In genomic region chr9:706606-707451, GRCh38 we compare ENCODE assay signal across 8 cellular contexts.
DNase-seq lines count a peak whose midpoint lies in the region; ATAC-seq and TF ChIP-seq lines count a peak whose summit lies in the region.

No MANE protein-coding gene starts in this region.

- peaks cover 4% of the 10 kb centered on the region for H3K36me3 ChIP-seq in kidney epithelial cell (ENCODE audit: control insufficient read depth, insufficient read depth, low read length)
- H3K36me3 ChIP-seq in smooth muscle cell (ENCODE audit: low read depth), result no peaks in the 10 kb centered on the region

- DNase-seq in CD1c-positive myeloid dendritic cell (ENCODE audit: extremely low spot score) (peak; percentile 71), kidney epithelial cell (ENCODE audit: low read depth) (no peak), smooth muscle cell (lab: John Stamatoyannopoulos, UW; ENCODE audit: unreplicated experiment) (peak; percentile 22), NCI-H748 (lab: John Stamatoyannopoulos, UW; ENCODE audit: unreplicated experiment) (no peak)

- no peaks in the 10 kb centered on the region for H4K20me1 ChIP-seq in smooth muscle cell (ENCODE audit: low read depth)

- H3K4me2 ChIP-seq in smooth muscle cell, result peak overlapping the region; percentile 92

- H3F3A ChIP-seq in smooth muscle cell (ENCODE audit: low read depth), result peaks cover 5% of the 10 kb centered on the region

- H3K9me3 ChIP-seq in smooth muscle cell (replicated peaks; ENCODE audit: low read depth), result no peaks in the 10 kb centered on the region

- peak overlapping the region; percentile 38 for H3K4me3 ChIP-seq in kidney epithelial cell (ENCODE audit: low read depth, low read length)
- peak overlapping the region; percentile 52 for H3K4me3 ChIP-seq in smooth muscle cell

- H3K27me3 ChIP-seq in kidney epithelial cell (ENCODE audit: control insufficient read depth, insufficient read depth, low read length) (no peaks in the 10 kb centered on the region), smooth muscle cell (ENCODE audit: low read depth) (no peaks in the 10 kb centered on the region)

- peak overlapping the region; percentile 95 for H2AFZ ChIP-seq in smooth muscle cell (ENCODE audit: low read depth)

- H3K4me1 ChIP-seq in smooth muscle cell (ENCODE audit: low read depth), result peaks cover 11% of the 10 kb centered on the region

- H3K9ac ChIP-seq in smooth muscle cell (ENCODE audit: low read depth), result peak overlapping the region; percentile 73

- TF ChIP-seq CTCF in VCaP (conservative IDR thresholded peaks at IDR 0.05), result no peak
- no peak for TF ChIP-seq CTCF in kidney epithelial cell (IDR thresholded peaks at IDR 0.05; ENCODE audit: insufficient read depth, low read length, poor library complexity, severe bottlenecking)
- TF ChIP-seq CTCF in smooth muscle cell (IDR thresholded peaks at IDR 0.05; ENCODE audit: borderline replicate concordance, insufficient read depth, poor library complexity, severe bottlenecking), result no peak

- H3K27ac ChIP-seq in VCaP (peak overlapping the region; percentile 78), cingulate gyrus (ENCODE audit: low read depth, low read length) (peak overlapping the region; percentile 50), smooth muscle cell (ENCODE audit: low read depth) (peak overlapping the region; percentile 77)

- ATAC-seq in HG03066 (IDR thresholded peaks at IDR 0.05; ENCODE audit: low read depth, unreplicated experiment) (peak; percentile 32), GM18909 (IDR thresholded peaks at IDR 0.05; ENCODE audit: poor library complexity, unreplicated experiment) (no peak)

- WGBS in smooth muscle cell (ENCODE audit: low lambda C conversion rate), result 6% methylated on average over 37 of the region's 51 CpGs

- H3K79me2 ChIP-seq in smooth muscle cell (ENCODE audit: low read depth), result peaks cover 2% of the 10 kb centered on the region

Comparison
In these comparisons a context has a peak if more than half of its experiments do, and no peak if none do; other contexts are left out.
1. DNase-seq: peak in CD1c-positive myeloid dendritic cell (single experiment) and smooth muscle cell (single experiment); none in kidney epithelial cell (single experiment) and NCI-H748 (single experiment).
2. Peak in every context shown above with its lines, with median percentiles within 50 percentile points of each other: H3K27ac ChIP-seq.